Comparison of ENCODE assay signal across 12 cellular contexts in the genomic region with DNA sequence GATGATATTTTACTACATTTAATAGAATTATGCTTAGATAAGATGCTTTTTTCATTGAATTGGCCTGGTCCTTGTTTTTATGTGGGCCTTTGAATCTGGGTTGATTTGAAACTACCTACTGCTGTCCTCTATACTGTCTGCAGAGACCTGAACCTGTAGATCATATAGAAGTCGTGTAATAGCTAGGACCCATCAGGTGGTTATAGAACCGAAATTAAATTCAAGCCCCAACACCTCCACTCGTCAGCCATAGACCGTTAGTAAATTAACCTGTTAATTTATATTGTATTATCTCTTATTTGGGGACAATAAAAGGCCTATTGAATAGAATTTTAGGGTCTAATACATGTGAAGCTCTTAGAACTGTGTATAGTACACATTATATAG.
DNase-seq lines count a peak whose midpoint lies in the region; ATAC-seq and TF ChIP-seq lines count a peak whose summit lies in the region.
"Had no signal": no experiment of that assay in that cellular context is flagged by ENCODE, and none has a peak within 500 bp of the region (broad histone marks: within the 10 kb centered on the region; RNA-seq: fewer than 3 reads in every experiment).

No MANE protein-coding gene starts in this region.

- no peaks in the 10 kb centered on the region for H3K9me3 Mint-ChIP-seq in activated B cell treated with CpG ODN at 0.5 μM for 24 hours

- no peaks in the 10 kb centered on the region for H3K27me3 ChIP-seq in skeletal muscle tissue (ENCODE audit: control insufficient read depth in 3 of 3, insufficient read depth in 3 of 3, low read length in 3 of 3)
- H3K27me3 ChIP-seq: colonic mucosa had no signal

- peak overlapping the region; percentile 84 for H3K27ac Mint-ChIP-seq in activated B cell treated with CpG ODN at 0.5 μM for 24 hours

- no peaks in the 10 kb centered on the region for H3K27me3 Mint-ChIP-seq in activated B cell treated with CpG ODN at 0.5 μM for 24 hours

- H3K4me3 Mint-ChIP-seq in activated B cell treated with CpG ODN at 0.5 μM for 24 hours, result peak overlapping the region; percentile 51

- no peak overlapping the region for H3K9ac ChIP-seq in skeletal muscle tissue (ENCODE audit: low read depth in 1 of 3, low read length in 3 of 3)

- no peaks in the 10 kb centered on the region for H3K9me3 ChIP-seq in skeletal muscle tissue (ENCODE audit: control insufficient read depth in 3 of 3, low read length in 3 of 3)
- H3K9me3 ChIP-seq: colonic mucosa had no signal

- peaks cover 46% of the 10 kb centered on the region for H3K36me3 Mint-ChIP-seq in activated B cell treated with CpG ODN at 0.5 μM for 24 hours (ENCODE audit: low read depth)

- no peak for TF ChIP-seq POLR2A in erythroblast (IDR thresholded peaks at IDR 0.05; ENCODE audit: low read length)

- peaks cover 82% of the 10 kb centered on the region for H3K4me1 Mint-ChIP-seq in activated B cell treated with CpG ODN at 0.5 μM for 24 hours

- no peak for TF ChIP-seq CTCF in activated B cell treated with CpG ODN at 0.5 μM for 24 hours (IDR thresholded peaks at IDR 0.05)

- DNase-seq in activated B cell treated with CpG ODN at 0.5 μM for 24 hours (no peak), NAMALWA (ENCODE audit: low spot score) (no peak), erythroblast (lab: John Stamatoyannopoulos, UW) (no peak), C1 segment of cervical spinal cord (lab: John Stamatoyannopoulos, UW) (no peak)
- DNase-seq: activated CD4-positive, alpha-beta T cell treated with anti-CD3 and anti-CD28 coated beads for 1 hour; colonic mucosa; NCI-H2171 treated with DMSO at 0.1 percent for 48 hours had no signal

- peak overlapping the region; percentile 68 for H3K27ac ChIP-seq in skeletal muscle tissue (ENCODE audit: low read depth, low read length)
- H3K27ac ChIP-seq: colonic mucosa had no signal

- H3K4me3 ChIP-seq in skeletal muscle tissue (ENCODE audit: low read length in 3 of 3), result no peak overlapping the region
- H3K4me3 ChIP-seq: colonic mucosa, smooth muscle cell had no signal

- POLR2A ChIA-PET in activated B cell treated with CpG ODN at 0.5 μM for 24 hours (lab: Charles Lee), result interaction anchor here (0.6 to 1.7 kb wide), 6 partner anchors 11 to 434 kb away, joined by 3 to 19 read pairs (median 6); partner anchors contain the start of gene MBNL1

- CTCF ChIA-PET in activated B cell treated with CpG ODN at 0.5 μM for 24 hours (lab: Charles Lee), result interaction anchor here (0.6 to 1.4 kb wide), 2 partner anchors 25 to 193 kb away, joined by 3 to 5 read pairs; no protein-coding TSS in a partner anchor

- ATAC-seq in GM18867 (IDR thresholded peaks at IDR 0.05; ENCODE audit: unreplicated experiment) (peak; percentile 12), HG02623 (IDR thresholded peaks at IDR 0.05; ENCODE audit: unreplicated experiment) (peak; percentile 10), activated B cell treated with CpG ODN at 0.5 μM for 24 hours (ENCODE audit: low read depth) (peak; percentile 32), HG02759 (IDR thresholded peaks at IDR 0.05; ENCODE audit: unreplicated experiment) (no peak)

- peaks cover 16 to 37% (median 34%) of the 10 kb centered on the region in 3 donors for H3K4me1 ChIP-seq in skeletal muscle tissue (ENCODE audit: control insufficient read depth in 3 of 3, insufficient read depth in 3 of 3, low read length in 3 of 3)

- intact Hi-C loops in activated B cell treated with CpG ODN at 0.5 μM for 24 hours (cut with micrococcal nuclease), result loop anchor here (2.0 to 5.0 kb wide), 3 partner anchors 16 to 180 kb away; no protein-coding TSS in a partner anchor

- H3K36me3 ChIP-seq in skeletal muscle tissue (ENCODE audit: control insufficient read depth in 3 of 3, insufficient read depth in 3 of 3, low read length in 3 of 3), result peaks cover 0 to 3% (median 0%) of the 10 kb centered on the region in 3 donors
- H3K36me3 ChIP-seq: colonic mucosa had no signal
